19 cellular contexts compared by ENCODE assay signal in the genomic region with DNA sequence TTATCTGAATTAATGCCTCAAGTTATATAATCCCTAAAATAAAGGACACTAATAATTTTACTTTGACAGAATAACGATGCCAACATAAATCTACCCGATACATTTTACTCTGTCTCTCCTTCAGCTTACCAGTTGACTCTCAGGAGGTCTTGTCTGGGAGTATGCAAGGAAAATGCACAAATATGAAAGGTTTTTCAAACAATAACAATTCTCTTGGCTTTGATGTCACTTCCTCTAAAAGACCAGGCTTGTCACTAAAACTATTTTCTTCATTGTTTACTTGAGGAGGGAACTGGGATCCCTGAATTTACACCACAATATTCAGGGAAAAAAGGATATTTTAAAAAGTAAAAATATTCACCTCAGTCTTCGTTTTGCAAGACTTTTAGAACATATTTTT.
DNase-seq lines count a peak whose midpoint lies in the region; ATAC-seq, FAIRE-seq and TF ChIP-seq lines count a peak whose summit lies in the region.
"Had no signal": no experiment of that assay in that cellular context is flagged by ENCODE, and none has a peak within 500 bp of the region (broad histone marks: within the 10 kb centered on the region; RNA-seq: fewer than 3 reads in every experiment).

No MANE protein-coding gene starts in this region.

- no peaks in the 10 kb centered on the region for H3K9me1 ChIP-seq in endothelial cell of umbilical vein (replicated peaks; ENCODE audit: control insufficient read depth, extremely low read depth, insufficient read depth, low read length)

- no peak overlapping the region for H3K4me3 Mint-ChIP-seq in activated CD4-positive, alpha-beta T cell treated with anti-CD3 and anti-CD28 coated beads, Interleukin-2, amount 10 ng/mL, durations not matched to agents 24 days and 14 days
- H3K4me3 Mint-ChIP-seq in WTC11 = no peak overlapping the region
- H3K4me3 Mint-ChIP-seq: CD4-positive, alpha-beta memory T cell had no signal

- TF ChIP-seq CTCF in WTC11 (IDR thresholded peaks at IDR 0.05) = no peak
- TF ChIP-seq CTCF in endothelial cell of umbilical vein (IDR thresholded peaks at IDR 0.05; ENCODE audit: extremely low read depth in 1 of 2, insufficient read depth in 1 of 2, low read depth in 1 of 2, low read length in 2 of 2) = no peak

- H3K4me3 ChIP-seq in endothelial cell of umbilical vein (replicated peaks in 1 of 3; ENCODE audit: insufficient read depth in 1 of 3, low read depth in 1 of 3, low read length in 3 of 3) = no peak overlapping the region
- H3K4me3 ChIP-seq: K562 had no signal

- intact Hi-C loops in activated CD4-positive, alpha-beta T cell treated with anti-CD3 and anti-CD28 coated beads, Interleukin-2, amount 10 ng/mL, durations not matched to agents 24 days and 14 days (cut with micrococcal nuclease) = no loop called here
- intact Hi-C loops in endothelial cell of umbilical vein (cut with micrococcal nuclease) = no loop called here

- H3K4me1 Mint-ChIP-seq in activated CD4-positive, alpha-beta T cell treated with anti-CD3 and anti-CD28 coated beads, Interleukin-2, amount 10 ng/mL, durations not matched to agents 24 days and 14 days = peaks cover 5% of the 10 kb centered on the region
- H3K4me1 Mint-ChIP-seq in WTC11 = peaks cover 44% of the 10 kb centered on the region

- CTCF ChIA-PET in WTC11 (lab: Charles Lee) (no interaction called here), endothelial cell of umbilical vein (lab: Charles Lee) (no interaction called here)

- H3K9ac ChIP-seq in endothelial cell of umbilical vein (replicated peaks; ENCODE audit: extremely low read depth, insufficient read depth, low read length) = no peak overlapping the region

- no peak overlapping the region for H3K27ac ChIP-seq in endothelial cell of umbilical vein (ENCODE audit: insufficient read depth, low read depth, low read length)
- H3K27ac ChIP-seq: 22Rv1, RWPE1 had no signal

- POLR2A ChIA-PET in WTC11 (lab: Charles Lee) (no interaction called here), endothelial cell of umbilical vein (lab: Charles Lee) (no interaction called here)

- no peak overlapping the region for H3K4me2 ChIP-seq in endothelial cell of umbilical vein (ENCODE audit: insufficient read depth, low read length)

- H3K27me3 ChIP-seq in endothelial cell of umbilical vein (ENCODE audit: control insufficient read depth in 2 of 2, insufficient read depth in 2 of 2, low read length in 2 of 2) = no peaks in the 10 kb centered on the region

- peaks cover 8% of the 10 kb centered on the region for H3K4me1 ChIP-seq in endothelial cell of umbilical vein (ENCODE audit: control insufficient read depth, extremely low read depth, insufficient read depth, low read length)

- H3K79me2 ChIP-seq in endothelial cell of umbilical vein (ENCODE audit: control insufficient read depth, insufficient read depth, low read length) = no peaks in the 10 kb centered on the region

- BruUV-seq in endothelial cell of umbilical vein (replicated peaks; lab: Mats Ljungman, UMichigan) = no TSS peak

- H3K36me3 ChIP-seq in endothelial cell of umbilical vein (ENCODE audit: control insufficient read depth in 2 of 2, extremely low read depth in 1 of 2, insufficient read depth in 2 of 2, low read length in 2 of 2) = peaks cover 2 to 7% of the 10 kb centered on the region in 2 experiments

- DNase-seq in activated CD4-positive, alpha-beta T cell treated with anti-CD3 and anti-CD28 coated beads, Interleukin-2, amount 10 ng/mL, durations not matched to agents 24 days and 14 days = no peak
- no peak for DNase-seq in activated CD4-positive, alpha-beta T cell treated with anti-CD3 and anti-CD28 coated beads, Interleukin-2, amount 50 U/mL, for 4 hours
- DNase-seq in WTC11 (ENCODE audit: low spot score) (no peak), endothelial cell of umbilical vein (ENCODE audit: low read depth, low spot score) (peak; percentile 11), superior temporal gyrus (ENCODE audit: extremely low spot score) (peak; percentile 9), SKM-1 (lab: John Stamatoyannopoulos, UW; ENCODE audit: unreplicated experiment) (no peak)
- no peak for DNase-seq in stimulated activated CD4-positive, alpha-beta T cell treated with anti-CD3 and anti-CD28 coated beads, Interleukin-4, amount 100 ng/mL, for 4 hours
- DNase-seq: CD4-positive, alpha-beta memory T cell; HCEC 1CT; NCI-H1436 treated with DMSO at 0.1 percent for 48 hours; NCI-H2029 treated with DMSO at 0.1 percent for 48 hours; NCI-H2171 treated with DMSO at 0.1 percent for 48 hours; NCI-H446 treated with DMSO at 0.1 percent for 48 hours; NCI-H774; PC-3 had no signal

- H2AFZ ChIP-seq in endothelial cell of umbilical vein (ENCODE audit: low read depth, low read length) = no peak overlapping the region

- H4K20me1 ChIP-seq in endothelial cell of umbilical vein (replicated peaks; ENCODE audit: control insufficient read depth, extremely low read depth, insufficient read depth, low read length) = no peaks in the 10 kb centered on the region

- peaks cover 33% of the 10 kb centered on the region for H3K36me3 Mint-ChIP-seq in activated CD4-positive, alpha-beta T cell treated with anti-CD3 and anti-CD28 coated beads, Interleukin-2, amount 10 ng/mL, durations not matched to agents 24 days and 14 days (ENCODE audit: low read depth)
- 0 out of 2 replicates have a peak, but pooled peaks cover 2% of the 10 kb centered on the region for H3K36me3 Mint-ChIP-seq in WTC11

- peak; percentile 35 for FAIRE-seq in endothelial cell of umbilical vein (lab: Jason Lieb, UNC)

- H3K9me3 Mint-ChIP-seq in activated CD4-positive, alpha-beta T cell treated with anti-CD3 and anti-CD28 coated beads, Interleukin-2, amount 10 ng/mL, durations not matched to agents 24 days and 14 days = no peaks in the 10 kb centered on the region
- H3K9me3 Mint-ChIP-seq in WTC11 = no peaks in the 10 kb centered on the region
- H3K9me3 Mint-ChIP-seq: CD4-positive, alpha-beta memory T cell had no signal

- dilution Hi-C loops in endothelial cell of umbilical vein (cut with MboI; ENCODE audit: extremely low pct_ligation_motif_present, low sequenced_read_pairs) = no loop called here

- TF ChIP-seq POLR2A in endothelial cell of umbilical vein (IDR thresholded peaks at IDR 0.05; ENCODE audit: low read depth, low read length) = no peak

- H3K27ac Mint-ChIP-seq in activated CD4-positive, alpha-beta T cell treated with anti-CD3 and anti-CD28 coated beads, Interleukin-2, amount 10 ng/mL, durations not matched to agents 24 days and 14 days = peak overlapping the region; percentile 62
- H3K27ac Mint-ChIP-seq in WTC11 = peak overlapping the region; percentile 67; the same call in 1 of the 2 replicates

- ATAC-seq in WTC11 (no peak), GM18907 (IDR thresholded peaks at IDR 0.05; ENCODE audit: unreplicated experiment) (no peak)
- ATAC-seq: K562, PC-3 had no signal

- no peaks in the 10 kb centered on the region for H3K27me3 Mint-ChIP-seq in activated CD4-positive, alpha-beta T cell treated with anti-CD3 and anti-CD28 coated beads, Interleukin-2, amount 10 ng/mL, durations not matched to agents 24 days and 14 days
- H3K27me3 Mint-ChIP-seq in WTC11 (ENCODE audit: low read depth) = no peaks in the 10 kb centered on the region
- H3K27me3 Mint-ChIP-seq: CD4-positive, alpha-beta memory T cell had no signal

- no peaks in the 10 kb centered on the region for H3K9me3 ChIP-seq in endothelial cell of umbilical vein (replicated peaks; ENCODE audit: control insufficient read depth, insufficient read depth, low read length)

TF ChIP-seq in WTC11, 78 proteins besides CTCF, POLR2A, EP300 and RAD21 (continues in another document):
- TF ChIP-seq ZNF219 (CRISPR knock-in tag; IDR thresholded peaks at IDR 0.05; ENCODE audit: borderline replicate concordance) (no peak), CBFB (CRISPR knock-in tag; IDR thresholded peaks at IDR 0.05; ENCODE audit: low read depth) (no peak), FOXK1 (CRISPR knock-in tag; IDR thresholded peaks at IDR 0.05) (no peak), KAT7 (CRISPR knock-in tag; IDR thresholded peaks at IDR 0.05; ENCODE audit: borderline replicate concordance) (no peak), GRHL2 (CRISPR knock-in tag; IDR thresholded peaks at IDR 0.05; ENCODE audit: insufficient replicate concordance, severe bottlenecking) (no peak), FOXJ3 (CRISPR knock-in tag; IDR thresholded peaks at IDR 0.05; ENCODE audit: borderline replicate concordance) (no peak), MXD4 (CRISPR knock-in tag; IDR thresholded peaks at IDR 0.05; ENCODE audit: borderline replicate concordance) (no peak)

TF ChIP-seq in endothelial cell of umbilical vein, 7 proteins besides CTCF, POLR2A, EP300 and RAD21:
- TF ChIP-seq EZH2 (IDR thresholded peaks at IDR 0.05; ENCODE audit: borderline replicate concordance, low read depth, low read length, severe bottlenecking) (no peak), FOS (IDR thresholded peaks at IDR 0.05; ENCODE audit: borderline replicate concordance, insufficient read depth, low read length) (no peak), JUN (IDR thresholded peaks at IDR 0.05; ENCODE audit: borderline replicate concordance, insufficient read depth, insufficient read length, low read depth) (no peak), MYC (IDR thresholded peaks at IDR 0.05; ENCODE audit: low read depth, low read length) (no peak), GATA2 (IDR thresholded peaks at IDR 0.05; ENCODE audit: insufficient read depth, insufficient read length, low read depth, low read length) (no peak), POLR2AphosphoS5 (IDR thresholded peaks at IDR 0.05; ENCODE audit: insufficient read depth, low read depth, low read length) (no peak)
- TF ChIP-seq, protein P1, sequence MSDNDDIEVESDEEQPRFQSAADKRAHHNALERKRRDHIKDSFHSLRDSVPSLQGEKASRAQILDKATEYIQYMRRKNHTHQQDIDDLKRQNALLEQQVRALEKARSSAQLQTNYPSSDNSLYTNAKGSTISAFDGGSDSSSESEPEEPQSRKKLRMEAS (IDR thresholded peaks at IDR 0.05; ENCODE audit: insufficient read depth, insufficient read length) = no peak

Comparison
In these comparisons a context has a peak if more than half of its experiments do, and no peak if none do; other contexts are left out.
1. DNase-seq: peak in endothelial cell of umbilical vein (single experiment) and superior temporal gyrus (single experiment); none in activated CD4-positive, alpha-beta T cell treated with anti-CD3 and anti-CD28 coated beads, Interleukin-2, amount 10 ng/mL, durations not matched to agents 24 days and 14 days (single experiment), activated CD4-positive, alpha-beta T cell treated with anti-CD3 and anti-CD28 coated beads, Interleukin-2, amount 50 U/mL, for 4 hours (0 of 2), WTC11 (single experiment), stimulated activated CD4-positive, alpha-beta T cell treated with anti-CD3 and anti-CD28 coated beads, Interleukin-4, amount 100 ng/mL, for 4 hours (0 of 2) and SKM-1 (single experiment).